ENCODE assay signal across 1 cellular context in genomic region chr5:119411291-119411934, GRCh38.
TF ChIP-seq lines count a peak whose summit lies in the region.

No MANE protein-coding gene starts in this region.

TF ChIP-seq in H1, 55 proteins besides CTCF, POLR2A, EP300 and RAD21 (continued from another document):
- TF ChIP-seq, protein P1, sequence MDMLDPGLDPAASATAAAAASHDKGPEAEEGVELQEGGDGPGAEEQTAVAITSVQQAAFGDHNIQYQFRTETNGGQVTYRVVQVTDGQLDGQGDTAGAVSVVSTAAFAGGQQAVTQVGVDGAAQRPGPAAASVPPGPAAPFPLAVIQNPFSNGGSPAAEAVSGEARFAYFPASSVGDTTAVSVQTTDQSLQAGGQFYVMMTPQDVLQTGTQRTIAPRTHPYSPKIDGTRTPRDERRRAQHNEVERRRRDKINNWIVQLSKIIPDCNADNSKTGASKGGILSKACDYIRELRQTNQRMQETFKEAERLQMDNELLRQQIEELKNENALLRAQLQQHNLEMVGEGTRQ (IDR thresholded peaks at IDR 0.05; ENCODE audit: low read length), result no peak
